23 cellular contexts compared by ENCODE assay signal in the genomic region with DNA sequence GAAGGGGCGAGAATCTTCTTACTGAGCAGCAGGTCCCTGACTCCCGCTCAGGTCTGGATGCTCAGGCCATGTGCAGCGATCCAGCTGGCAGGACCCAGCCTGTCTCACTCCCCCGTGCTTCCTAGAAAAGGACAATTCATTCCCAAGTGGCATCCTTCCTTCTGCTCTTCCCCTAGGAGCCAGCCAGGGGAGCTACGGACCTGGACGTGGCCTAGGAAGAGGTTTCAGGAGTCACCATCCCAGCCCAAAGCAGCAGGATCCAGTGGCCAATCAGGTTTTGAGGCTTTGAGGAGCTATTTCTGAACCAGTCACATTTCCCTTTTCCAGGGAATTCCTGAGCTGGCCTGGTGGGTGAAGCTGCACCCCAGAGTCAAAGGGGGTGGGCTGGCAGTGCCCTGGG. TPM values are rescaled to one million over a fixed set of nuclear protein-coding genes. Genes with fewer than 3 reads are reported as not detected.
DNase-seq lines count a peak whose midpoint lies in the region; ATAC-seq and TF ChIP-seq lines count a peak whose summit lies in the region.
"Had no signal": no experiment of that assay in that cellular context is flagged by ENCODE, and none has a peak within 500 bp of the region (broad histone marks: within the 10 kb centered on the region; RNA-seq: fewer than 3 reads in every experiment).

No MANE protein-coding gene starts in this region.

- H3K4me3 Mint-ChIP-seq in WTC11: no peak overlapping the region
- no peak overlapping the region for H3K4me3 Mint-ChIP-seq in stimulated activated memory B cell treated with anti-CD40 and anti-IgM and Interleukin-4, amounts not matched to agents 10 μg/mL and 1 μg/mL and 100 μg/mL, for 72 hours
- no peak overlapping the region for H3K4me3 Mint-ChIP-seq in stimulated activated naive CD8-positive, alpha-beta T cell treated with anti-CD3 and anti-CD28 coated beads, Interleukin-15, amount 100 ng/mL, for 72 hours
- H3K4me3 Mint-ChIP-seq: CD4-positive, alpha-beta memory T cell had no signal

- peaks cover 5% of the 10 kb centered on the region for H3K4me1 Mint-ChIP-seq in WTC11
- peaks cover 83% of the 10 kb centered on the region for H3K4me1 Mint-ChIP-seq in stimulated activated memory B cell treated with anti-CD40 and anti-IgM and Interleukin-4, amounts not matched to agents 10 μg/mL and 1 μg/mL and 100 μg/mL, for 72 hours
- H3K4me1 Mint-ChIP-seq in stimulated activated naive CD8-positive, alpha-beta T cell treated with anti-CD3 and anti-CD28 coated beads, Interleukin-15, amount 100 ng/mL, for 72 hours: peaks cover 9% of the 10 kb centered on the region

- no peaks in the 10 kb centered on the region; the same call in 1 of the 2 replicates for H3K36me3 Mint-ChIP-seq in WTC11
- H3K36me3 Mint-ChIP-seq in stimulated activated memory B cell treated with anti-CD40 and anti-IgM and Interleukin-4, amounts not matched to agents 10 μg/mL and 1 μg/mL and 100 μg/mL, for 72 hours: peaks cover 15% of the 10 kb centered on the region
- H3K36me3 Mint-ChIP-seq: CD4-positive, alpha-beta memory T cell had no signal

- H3K9me3 Mint-ChIP-seq in WTC11: no peaks in the 10 kb centered on the region
- no peaks in the 10 kb centered on the region for H3K9me3 Mint-ChIP-seq in stimulated activated memory B cell treated with anti-CD40 and anti-IgM and Interleukin-4, amounts not matched to agents 10 μg/mL and 1 μg/mL and 100 μg/mL, for 72 hours
- no peaks in the 10 kb centered on the region for H3K9me3 Mint-ChIP-seq in stimulated activated naive CD8-positive, alpha-beta T cell treated with anti-CD3 and anti-CD28 coated beads, Interleukin-15, amount 100 ng/mL, for 72 hours
- H3K9me3 Mint-ChIP-seq: CD4-positive, alpha-beta memory T cell had no signal

- no peak overlapping the region for H3K27ac Mint-ChIP-seq in WTC11
- peak overlapping the region; percentile 70 for H3K27ac Mint-ChIP-seq in stimulated activated memory B cell treated with anti-CD40 and anti-IgM and Interleukin-4, amounts not matched to agents 10 μg/mL and 1 μg/mL and 100 μg/mL, for 72 hours
- no peak overlapping the region for H3K27ac Mint-ChIP-seq in stimulated activated naive CD8-positive, alpha-beta T cell treated with anti-CD3 and anti-CD28 coated beads, Interleukin-15, amount 100 ng/mL, for 72 hours

- ATAC-seq in Right ventricle myocardium inferior (no peak), left cardiac atrium (no peak), WTC11 (peak; percentile 54)
- ATAC-seq in stimulated activated memory B cell treated with anti-CD40 and anti-IgM and Interleukin-4, amounts not matched to agents 10 μg/mL and 1 μg/mL and 100 μg/mL, for 72 hours: no peak
- ATAC-seq in stimulated activated naive CD8-positive, alpha-beta T cell treated with anti-CD3 and anti-CD28 coated beads, Interleukin-15, amount 100 ng/mL, for 72 hours: no peak
- ATAC-seq: PC-3, SK-N-SH treated with all-trans-retinoic acid at 6 μM for 48 hours had no signal

- no peak for TF ChIP-seq CTCF in WTC11 (IDR thresholded peaks at IDR 0.05)

- CTCF ChIA-PET in WTC11 (lab: Charles Lee): interaction anchor here (0.6 to 4.8 kb wide), 12 partner anchors 11 to 194 kb away, joined by 3 to 38 read pairs (median 4); partner anchors contain the start of genes CSHL1 and GH1

- DNase-seq in Right ventricle myocardium inferior (ENCODE audit: missing footprints) (peak; percentile 9), left cardiac atrium (no peak), WTC11 (ENCODE audit: low spot score) (no peak), left kidney (ENCODE audit: low read depth, low spot score) (peak; percentile 47), ureter (ENCODE audit: low spot score) (no peak), GM19240 (ENCODE audit: insufficient read length, low spot score) (no peak)
- DNase-seq in stimulated activated naive CD8-positive, alpha-beta T cell treated with anti-CD3 and anti-CD28 coated beads, Interleukin-15, amount 100 ng/mL, for 72 hours: no peak
- DNase-seq: 8988T; BE2C; CD4-positive, alpha-beta memory T cell; DMS153; GF-D8; H7; NCI-H1105 treated with DMSO at 0.1 percent for 48 hours; NCI-H1694 treated with DMSO at 0.1 percent for 48 hours; NCI-H748 treated with DMSO at 0.1 percent for 48 hours; PC-3; RPMI8226; SIG-M5 had no signal

- H3K27me3 Mint-ChIP-seq in WTC11 (ENCODE audit: low read depth): no peaks in the 10 kb centered on the region; the same call in 1 of the 2 replicates
- H3K27me3 Mint-ChIP-seq in stimulated activated memory B cell treated with anti-CD40 and anti-IgM and Interleukin-4, amounts not matched to agents 10 μg/mL and 1 μg/mL and 100 μg/mL, for 72 hours: no peaks in the 10 kb centered on the region
- H3K27me3 Mint-ChIP-seq in stimulated activated naive CD8-positive, alpha-beta T cell treated with anti-CD3 and anti-CD28 coated beads, Interleukin-15, amount 100 ng/mL, for 72 hours: no peaks in the 10 kb centered on the region
- H3K27me3 Mint-ChIP-seq: CD4-positive, alpha-beta memory T cell had no signal

- POLR2A ChIA-PET in WTC11 (lab: Charles Lee): interaction anchor here (1.0 kb wide), 1 partner anchor 22 kb away, joined by 3 read pairs; no protein-coding TSS in a partner anchor

- intact Hi-C loops in Right ventricle myocardium inferior (cut with DNase I) (no loop called here), left cardiac atrium (cut with DNase I) (no loop called here)

TF ChIP-seq in WTC11, 78 proteins besides CTCF, POLR2A, EP300 and RAD21 (continues in another document):
- TF ChIP-seq SP1 (CRISPR knock-in tag; conservative IDR thresholded peaks at IDR 0.05): no peak
- no peak for TF ChIP-seq FOXK1 (CRISPR knock-in tag; IDR thresholded peaks at IDR 0.05)
- TF ChIP-seq, protein P1, sequence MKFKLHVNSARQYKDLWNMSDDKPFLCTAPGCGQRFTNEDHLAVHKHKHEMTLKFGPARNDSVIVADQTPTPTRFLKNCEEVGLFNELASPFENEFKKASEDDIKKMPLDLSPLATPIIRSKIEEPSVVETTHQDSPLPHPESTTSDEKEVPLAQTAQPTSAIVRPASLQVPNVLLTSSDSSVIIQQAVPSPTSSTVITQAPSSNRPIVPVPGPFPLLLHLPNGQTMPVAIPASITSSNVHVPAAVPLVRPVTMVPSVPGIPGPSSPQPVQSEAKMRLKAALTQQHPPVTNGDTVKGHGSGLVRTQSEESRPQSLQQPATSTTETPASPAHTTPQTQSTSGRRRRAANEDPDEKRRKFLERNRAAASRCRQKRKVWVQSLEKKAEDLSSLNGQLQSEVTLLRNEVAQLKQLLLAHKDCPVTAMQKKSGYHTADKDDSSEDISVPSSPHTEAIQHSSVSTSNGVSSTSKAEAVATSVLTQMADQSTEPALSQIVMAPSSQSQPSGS (CRISPR knock-in tag; IDR thresholded peaks at IDR 0.05; ENCODE audit: borderline replicate concordance, low read depth): no peak
- TF ChIP-seq, protein P2, sequence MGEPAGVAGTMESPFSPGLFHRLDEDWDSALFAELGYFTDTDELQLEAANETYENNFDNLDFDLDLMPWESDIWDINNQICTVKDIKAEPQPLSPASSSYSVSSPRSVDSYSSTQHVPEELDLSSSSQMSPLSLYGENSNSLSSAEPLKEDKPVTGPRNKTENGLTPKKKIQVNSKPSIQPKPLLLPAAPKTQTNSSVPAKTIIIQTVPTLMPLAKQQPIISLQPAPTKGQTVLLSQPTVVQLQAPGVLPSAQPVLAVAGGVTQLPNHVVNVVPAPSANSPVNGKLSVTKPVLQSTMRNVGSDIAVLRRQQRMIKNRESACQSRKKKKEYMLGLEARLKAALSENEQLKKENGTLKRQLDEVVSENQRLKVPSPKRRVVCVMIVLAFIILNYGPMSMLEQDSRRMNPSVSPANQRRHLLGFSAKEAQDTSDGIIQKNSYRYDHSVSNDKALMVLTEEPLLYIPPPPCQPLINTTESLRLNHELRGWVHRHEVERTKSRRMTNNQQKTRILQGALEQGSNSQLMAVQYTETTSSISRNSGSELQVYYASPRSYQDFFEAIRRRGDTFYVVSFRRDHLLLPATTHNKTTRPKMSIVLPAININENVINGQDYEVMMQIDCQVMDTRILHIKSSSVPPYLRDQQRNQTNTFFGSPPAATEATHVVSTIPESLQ (CRISPR knock-in tag; IDR thresholded peaks at IDR 0.05): no peak
- no peak for TF ChIP-seq CBFB (CRISPR knock-in tag; IDR thresholded peaks at IDR 0.05; ENCODE audit: low read depth)
- TF ChIP-seq, protein P3, sequence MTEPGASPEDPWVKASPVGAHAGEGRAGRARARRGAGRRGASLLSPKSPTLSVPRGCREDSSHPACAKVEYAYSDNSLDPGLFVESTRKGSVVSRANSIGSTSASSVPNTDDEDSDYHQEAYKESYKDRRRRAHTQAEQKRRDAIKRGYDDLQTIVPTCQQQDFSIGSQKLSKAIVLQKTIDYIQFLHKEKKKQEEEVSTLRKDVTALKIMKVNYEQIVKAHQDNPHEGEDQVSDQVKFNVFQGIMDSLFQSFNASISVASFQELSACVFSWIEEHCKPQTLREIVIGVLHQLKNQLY (CRISPR knock-in tag; IDR thresholded peaks at IDR 0.05): no peak
- TF ChIP-seq ZBTB21 (CRISPR knock-in tag; IDR thresholded peaks at IDR 0.05; ENCODE audit: borderline replicate concordance): no peak
- TF ChIP-seq JAZF1 (CRISPR knock-in tag; IDR thresholded peaks at IDR 0.05): no peak
- no peak for TF ChIP-seq ERG (CRISPR knock-in tag; IDR thresholded peaks at IDR 0.05)
- TF ChIP-seq IRF2 (CRISPR knock-in tag; IDR thresholded peaks at IDR 0.05; ENCODE audit: borderline replicate concordance, low read depth): no peak

RNA-seq across cellular contexts. Expression of gene CD79B, which starts 7.8 kb away (rescaled TPM):
- total RNA-seq in Right ventricle myocardium inferior: 6.9 TPM
- 1 to 10 TPM; 4.8 to 7.5 TPM for total RNA-seq in left cardiac atrium
- 3.0 to 3.5 TPM (median 3.2 TPM) in 3 replicates for total RNA-seq in WTC11 (2021)
- total RNA-seq in ureter: 12.5 TPM
- total RNA-seq: LHCN-M2, NCI-H460, PC-3 had no signal

RNA-seq across cellular contexts. Expression of gene GH1, which starts 21.2 kb away (rescaled TPM):
- total RNA-seq in Right ventricle myocardium inferior (not detected), left cardiac atrium (not detected), WTC11 (2021) (not detected in 3 replicates), ureter (not detected)
- total RNA-seq: CD4-positive, alpha-beta memory T cell; H7; LHCN-M2; NCI-H460; PC-3 had no signal

RNA-seq across cellular contexts. Expression of gene CSHL1, which starts 28.8 kb away (rescaled TPM):
- total RNA-seq in Right ventricle myocardium inferior (not detected), left cardiac atrium (not detected), WTC11 (2021) (not detected in 3 replicates), ureter (not detected)
- total RNA-seq: CD4-positive, alpha-beta memory T cell; H7; LHCN-M2; NCI-H460; PC-3 had no signal

RNA-seq across cellular contexts. Expression of gene SCN4A, which starts 32.8 kb away (rescaled TPM):
- total RNA-seq in Right ventricle myocardium inferior (0.32 TPM), left cardiac atrium (1 to 10 TPM in 1 of 2 donors, under 1 TPM in 1; 0.41 to 1.0 TPM), WTC11 (2021) (5.2 to 5.8 TPM (median 5.5 TPM) in 3 replicates), ureter (2.2 TPM)
- total RNA-seq: PC-3 had no signal

RNA-seq across cellular contexts. Expression of gene CSH1, which starts 43.5 kb away (rescaled TPM):
- total RNA-seq in Right ventricle myocardium inferior: not detected
- not detected for total RNA-seq in left cardiac atrium
- not detected in 3 replicates for total RNA-seq in WTC11 (2021)
- total RNA-seq in ureter: not detected
- total RNA-seq: CD4-positive, alpha-beta memory T cell; H7; LHCN-M2; NCI-H460; PC-3 had no signal

Comparison
In these comparisons a context has a peak if more than half of its experiments do, and no peak if none do; other contexts are left out.
1. DNase-seq: peak in Right ventricle myocardium inferior (single experiment) and left kidney (single experiment); none in left cardiac atrium (single experiment), WTC11 (single experiment), stimulated activated naive CD8-positive, alpha-beta T cell treated with anti-CD3 and anti-CD28 coated beads, Interleukin-15, amount 100 ng/mL, for 72 hours (0 of 2), ureter (single experiment) and GM19240 (single experiment).